8 cellular contexts compared by ENCODE assay signal in the genomic region with DNA sequence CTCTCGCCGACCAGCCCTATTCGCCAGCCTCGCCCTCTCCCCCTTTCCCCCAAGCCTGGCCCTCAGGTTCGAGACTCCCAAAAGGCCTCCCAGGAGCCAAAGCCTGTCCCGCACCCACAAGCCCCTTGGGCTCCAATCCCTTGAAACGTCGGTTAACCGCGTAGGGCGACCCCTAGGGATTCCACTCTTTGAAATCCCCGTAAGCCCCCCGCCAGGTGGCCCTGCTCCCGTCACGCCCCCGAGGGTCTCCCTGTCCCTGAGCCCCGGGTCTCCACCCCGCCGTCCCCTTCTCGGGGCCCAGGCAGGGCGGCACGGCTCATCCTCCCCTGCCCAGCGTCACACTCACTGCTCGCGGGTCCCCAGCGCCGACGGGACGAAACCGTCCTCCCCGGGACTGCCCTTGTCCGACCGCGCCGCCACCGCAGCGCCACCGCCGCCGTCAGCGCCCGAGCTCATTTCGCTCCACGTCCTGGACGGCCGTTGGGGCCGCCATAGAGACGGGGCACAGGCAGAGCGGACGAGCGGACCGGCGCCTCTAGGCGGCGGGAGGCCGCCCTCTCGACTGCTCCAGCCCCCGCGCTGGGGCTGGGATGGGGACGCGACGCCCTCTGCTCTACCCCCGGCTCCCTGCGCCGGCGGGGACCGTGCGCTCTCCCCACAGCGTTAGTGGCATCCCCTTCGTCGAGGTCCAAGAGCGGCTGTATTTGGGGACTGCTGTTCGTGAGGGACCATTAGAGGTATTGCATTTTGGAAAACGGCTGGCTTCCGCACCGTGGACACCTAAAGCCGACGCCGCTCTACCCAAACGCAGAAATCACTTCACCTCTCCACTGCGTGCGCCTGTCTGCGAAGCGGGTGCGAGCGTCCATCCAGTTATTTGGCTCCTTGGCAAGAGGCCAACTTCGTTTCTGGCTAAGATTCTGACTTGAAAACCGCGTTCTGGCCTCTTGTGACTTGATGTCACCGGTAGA. TPM values are rescaled to one million over a fixed set of nuclear protein-coding genes. Genes with fewer than 3 reads are reported as not detected.
A peak's percentile ranks its signal among the peaks of the same experiment; 100 is the strongest.
DNase-seq lines count a peak whose midpoint lies in the region; ATAC-seq and TF ChIP-seq lines count a peak whose summit lies in the region.

Gene EEF1AKMT2, minus strand, starts transcription at position 510 of the 971 bp plus-strand sequence. Its CDS starts 54 bp downstream, at position 456.

- peaks cover 0 to 7% (median 3%) of the 10 kb centered on the region in 4 donors for H3K4me1 ChIP-seq in right lobe of liver

- H3K9me3 ChIP-seq in right lobe of liver = no peaks in the 10 kb centered on the region

- DNase-seq in NCI-H69 (lab: John Stamatoyannopoulos, UW) (peak; percentile 87), dermis blood vessel endothelial cell (peak; percentile 93), right lobe of liver (peak; percentile 88 to 93 (median 88))
- peak; percentile 72 to 75 for DNase-seq in activated CD4-positive, alpha-beta T cell treated with anti-CD3 and anti-CD28 coated beads, Interleukin-2, amount 50 U/mL, for 24 hours (ENCODE audit: low read depth in 1 of 2, low spot score in 1 of 2)
- peak; percentile 81 to 85 for DNase-seq in stimulated activated CD4-positive, alpha-beta T cell treated with anti-CD3 and anti-CD28 coated beads, Interleukin-4, amount 100 ng/mL, for 4 hours

- intact Hi-C loops in right lobe of liver (cut with DNase I) = no loop called here

- no peaks in the 10 kb centered on the region for H3K27me3 ChIP-seq in right lobe of liver

- H3K27ac ChIP-seq in C4-2B (peak within 1 kb of the TSS; percentile 88), right lobe of liver (peak within 1 kb of the TSS; percentile 80 to 86 (median 81))

- TF ChIP-seq POLR2A in right lobe of liver (IDR thresholded peaks at IDR 0.05) = peak; percentile 88

- ATAC-seq in GM19324 (IDR thresholded peaks at IDR 0.05; ENCODE audit: low FRiP score, unreplicated experiment) = peak; percentile 93
- ATAC-seq in HG03460 (IDR thresholded peaks at IDR 0.05; ENCODE audit: unreplicated experiment) = peak; percentile 76
- ATAC-seq in right lobe of liver = peak; percentile 98 to 99 (median 99)

- under 1% methylated on average over 25 of the region's 90 CpGs for WGBS in right lobe of liver (ENCODE audit: insufficient coverage, low coverage, low lambda C conversion rate, missing lambda C conversion rate)

- H3K4me3 ChIP-seq in right lobe of liver = peak within 1 kb of the TSS; percentile 70 to 92 (median 77)

- TF ChIP-seq CTCF in C4-2B (conservative IDR thresholded peaks at IDR 0.05) (no peak; the same call in 1 of the 2 replicates), right lobe of liver (IDR thresholded peaks at IDR 0.05) (peak; percentile 26 to 62 (median 34))

- peaks cover 0 to 7% (median 0%) of the 10 kb centered on the region in 4 donors for H3K36me3 ChIP-seq in right lobe of liver

RNA-seq across cellular contexts. Expression of gene EEF1AKMT2, which starts in this region (rescaled TPM):
- total RNA-seq in dermis blood vessel endothelial cell (10.4 and 20.9 TPM in 2 replicates), right lobe of liver (1 to 10 TPM; 5.3 to 7.9 (median 7.4) TPM)

Comparison
In these comparisons a context has a peak if more than half of its experiments do, and no peak if none do; other contexts are left out.
1. Peak in every context shown above with its lines: DNase-seq, ATAC-seq, H3K4me3 ChIP-seq and H3K27ac ChIP-seq.